Comparison of ENCODE assay signal across 13 cellular contexts in the genomic region with DNA sequence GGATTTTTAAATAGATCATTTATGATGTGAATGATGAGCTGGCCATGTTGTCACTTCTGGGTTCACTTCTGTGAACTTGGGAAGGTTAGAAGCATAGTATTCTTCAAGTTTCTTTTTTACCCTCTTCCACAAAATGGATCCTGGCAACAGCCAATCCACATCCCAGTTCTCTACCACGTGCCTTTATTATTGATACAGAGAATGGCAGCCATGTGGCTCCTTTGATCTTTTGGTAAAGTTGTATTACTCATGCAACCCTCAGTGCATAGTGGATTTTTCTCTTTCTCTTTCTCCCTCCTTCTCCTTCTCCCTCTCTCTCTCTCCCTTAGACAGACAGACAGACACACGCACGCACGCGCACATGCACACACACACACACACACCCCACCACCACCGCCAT. TPM values are rescaled to one million over a fixed set of nuclear protein-coding genes. Genes with fewer than 3 reads are reported as not detected.
DNase-seq lines count a peak whose midpoint lies in the region; ATAC-seq lines count a peak whose summit lies in the region.
"Had no signal": no experiment of that assay in that cellular context is flagged by ENCODE, and none has a peak within 500 bp of the region (broad histone marks: within the 10 kb centered on the region; RNA-seq: fewer than 3 reads in every experiment).

No MANE protein-coding gene starts in this region.

- H3K4me1 Mint-ChIP-seq in activated T-cell treated with anti-CD3 and anti-CD28 coated beads, Interleukin-2, amount 50 U/mL, for 72 hours (ENCODE audit: low read depth): peaks cover 7% of the 10 kb centered on the region
- H3K4me1 Mint-ChIP-seq in stimulated activated naive CD8-positive, alpha-beta T cell treated with anti-CD3 and anti-CD28 coated beads, Interleukin-15, amount 100 ng/mL, for 72 hours: peaks cover 6% of the 10 kb centered on the region
- H3K4me1 Mint-ChIP-seq: CD4-positive, CD25-positive, alpha-beta regulatory T cell had no signal

- no peaks in the 10 kb centered on the region for H3K27me3 Mint-ChIP-seq in activated T-cell treated with anti-CD3 and anti-CD28 coated beads, Interleukin-2, amount 50 U/mL, for 72 hours (ENCODE audit: low read depth)
- H3K27me3 Mint-ChIP-seq in stimulated activated naive CD8-positive, alpha-beta T cell treated with anti-CD3 and anti-CD28 coated beads, Interleukin-15, amount 100 ng/mL, for 72 hours: no peaks in the 10 kb centered on the region
- H3K27me3 Mint-ChIP-seq: CD4-positive, CD25-positive, alpha-beta regulatory T cell had no signal

- DNase-seq in activated T-cell treated with anti-CD3 and anti-CD28 coated beads, Interleukin-2, amount 50 U/mL, for 72 hours: no peak
- no peak for DNase-seq in activated T-cell treated with anti-CD3 and anti-CD28 coated beads for 4 hours
- DNase-seq in MV-4-11 (lab: John Stamatoyannopoulos, UW): peak; percentile 8
- peak; percentile 78 for DNase-seq in RPMI7951 (ENCODE audit: low read depth)
- no peak for DNase-seq in stimulated activated naive CD8-positive, alpha-beta T cell treated with anti-CD3 and anti-CD28 coated beads, Interleukin-15, amount 100 ng/mL, for 72 hours
- DNase-seq: ACHN; BE2C; C1 segment of cervical spinal cord; Caco-2; CD4-positive, CD25-positive, alpha-beta regulatory T cell; GM23248 had no signal

- peak; percentile 61 to 68 for ATAC-seq in activated T-cell treated with anti-CD3 and anti-CD28 coated beads, Interleukin-2, amount 50 U/mL, for 72 hours (replicated peaks in 1 of 2)
- peak; percentile 57 for ATAC-seq in stimulated activated naive CD8-positive, alpha-beta T cell treated with anti-CD3 and anti-CD28 coated beads, Interleukin-15, amount 100 ng/mL, for 72 hours
- ATAC-seq in HG03196 (IDR thresholded peaks at IDR 0.05; ENCODE audit: unreplicated experiment): no peak

- no peaks in the 10 kb centered on the region for H3K36me3 Mint-ChIP-seq in activated T-cell treated with anti-CD3 and anti-CD28 coated beads, Interleukin-2, amount 50 U/mL, for 72 hours (ENCODE audit: insufficient read depth in 2 of 2)
- H3K36me3 Mint-ChIP-seq: CD4-positive, CD25-positive, alpha-beta regulatory T cell had no signal

- H3K4me3 Mint-ChIP-seq in activated T-cell treated with anti-CD3 and anti-CD28 coated beads, Interleukin-2, amount 50 U/mL, for 72 hours: no peak overlapping the region
- H3K4me3 Mint-ChIP-seq in stimulated activated naive CD8-positive, alpha-beta T cell treated with anti-CD3 and anti-CD28 coated beads, Interleukin-15, amount 100 ng/mL, for 72 hours: no peak overlapping the region
- H3K4me3 Mint-ChIP-seq: CD4-positive, CD25-positive, alpha-beta regulatory T cell had no signal

- no peak overlapping the region for H3K27ac Mint-ChIP-seq in activated T-cell treated with anti-CD3 and anti-CD28 coated beads, Interleukin-2, amount 50 U/mL, for 72 hours
- H3K27ac Mint-ChIP-seq in stimulated activated naive CD8-positive, alpha-beta T cell treated with anti-CD3 and anti-CD28 coated beads, Interleukin-15, amount 100 ng/mL, for 72 hours: no peak overlapping the region
- H3K27ac Mint-ChIP-seq: CD4-positive, CD25-positive, alpha-beta regulatory T cell had no signal

- no peaks in the 10 kb centered on the region for H3K9me3 Mint-ChIP-seq in activated T-cell treated with anti-CD3 and anti-CD28 coated beads, Interleukin-2, amount 50 U/mL, for 72 hours
- no peaks in the 10 kb centered on the region for H3K9me3 Mint-ChIP-seq in stimulated activated naive CD8-positive, alpha-beta T cell treated with anti-CD3 and anti-CD28 coated beads, Interleukin-15, amount 100 ng/mL, for 72 hours

RNA-seq across cellular contexts. Expression of gene SYNDIG1, which starts 50.0 kb away (rescaled TPM):
- not detected for total RNA-seq in activated T-cell treated with anti-CD3 and anti-CD28 coated beads, Interleukin-2, amount 50 U/mL, for 72 hours
- total RNA-seq in RPMI7951 (2014; rRNA removed; shearing (Covaris generic)): 10.2 and 12.6 TPM in 2 replicates
- total RNA-seq: Caco-2; CD4-positive, CD25-positive, alpha-beta regulatory T cell; HT-29 had no signal

Comparison
In these comparisons a context has a peak if more than half of its experiments do, and no peak if none do; other contexts are left out.
1. DNase-seq: peak in MV-4-11 (single experiment) and RPMI7951 (single experiment); none in activated T-cell treated with anti-CD3 and anti-CD28 coated beads, Interleukin-2, amount 50 U/mL, for 72 hours (0 of 2), activated T-cell treated with anti-CD3 and anti-CD28 coated beads for 4 hours (single experiment) and stimulated activated naive CD8-positive, alpha-beta T cell treated with anti-CD3 and anti-CD28 coated beads, Interleukin-15, amount 100 ng/mL, for 72 hours (0 of 2).
2. RNA of gene SYNDIG1, which starts 50.0 kb away (total RNA-seq): 10.2 to 12.6 TPM in RPMI7951; not detected in activated T-cell treated with anti-CD3 and anti-CD28 coated beads, Interleukin-2, amount 50 U/mL, for 72 hours; every median in the first group is over 10 times any median in the second.